15 cellular contexts compared by ENCODE assay signal in the genomic region with DNA sequence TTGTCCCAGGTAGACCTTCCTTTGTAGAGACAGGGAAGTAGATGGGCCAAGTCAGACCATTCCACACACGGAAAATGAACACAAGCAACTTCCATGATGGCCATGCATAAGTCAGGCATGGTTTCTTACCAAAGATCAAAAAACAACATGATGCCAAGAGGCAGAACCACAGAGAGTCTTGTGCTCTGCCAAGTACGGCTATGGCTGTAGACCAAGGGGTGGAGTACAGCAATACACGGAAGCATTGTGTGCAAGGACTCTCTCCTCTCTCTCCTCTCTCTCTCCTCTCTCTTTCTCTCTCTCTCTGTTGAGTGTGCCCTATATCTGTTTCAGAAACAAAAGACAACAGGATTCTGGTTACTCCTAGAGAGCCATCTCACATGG. TPM values are rescaled to one million over a fixed set of nuclear protein-coding genes. Genes with fewer than 3 reads are reported as not detected.
DNase-seq lines count a peak whose midpoint lies in the region; ATAC-seq lines count a peak whose summit lies in the region.
"Had no signal": no experiment of that assay in that cellular context is flagged by ENCODE, and none has a peak within 500 bp of the region (broad histone marks: within the 10 kb centered on the region; RNA-seq: fewer than 3 reads in every experiment).

No MANE protein-coding gene starts in this region.

- peaks cover 0 to 7% (median 0%) of the 10 kb centered on the region in 11 experiments; a peak in 6 of 22 replicates for H3K9me3 ChIP-seq in BLaER1 treated with 17β-estradiol and CSF1 and Interleukin-3, amounts not matched to agents 10 nM and 100 nM (replicated peaks in 1 of 11)
- peaks cover 16% of the 10 kb centered on the region for H3K9me3 ChIP-seq in HAP-1
- H3K9me3 ChIP-seq: Caco-2 had no signal

- DNase-seq in AG20443 (ENCODE audit: low spot score) (peak; percentile 50), fibroblast of peridontal ligament (ENCODE audit: extremely low read depth) (peak; percentile 47), HAP-1 (ENCODE audit: low spot score in 2 of 2) (no peak), COLO829 (ENCODE audit: low spot score) (no peak)
- DNase-seq: Caco-2, DMS53, Karpas-422, NCI-H1930, NCI-H510A treated with DMSO at 0.1 percent for 48 hours, SIG-M5 had no signal

- peak overlapping the region; percentile 71 to 96 (median 93) for H3K27ac Mint-ChIP-seq in IgD-negative memory B cell

- H3K36me3 ChIP-seq in BLaER1 treated with 17β-estradiol and CSF1 and Interleukin-3, amounts not matched to agents 10 nM and 100 nM: no peaks in the 10 kb centered on the region
- no peaks in the 10 kb centered on the region for H3K36me3 ChIP-seq in HAP-1 (replicated peaks)

- H3K27ac ChIP-seq in BLaER1 treated with 17β-estradiol and CSF1 and Interleukin-3, amounts not matched to agents 10 nM and 100 nM: no peak overlapping the region
- H3K27ac ChIP-seq: C4-2B had no signal

- H3K36me3 Mint-ChIP-seq in IgD-negative memory B cell: peaks cover 3% of the 10 kb centered on the region

- H3K4me3 ChIP-seq in BLaER1 treated with 17β-estradiol and CSF1 and Interleukin-3, amounts not matched to agents 10 nM and 100 nM: no peak overlapping the region
- no peak overlapping the region for H3K4me3 ChIP-seq in HAP-1

- no peak overlapping the region for H3K9ac ChIP-seq in BLaER1 treated with 17β-estradiol and CSF1 and Interleukin-3, amounts not matched to agents 10 nM and 100 nM

- peak overlapping the region; percentile 35 to 86 (median 72); a peak in 21 of 22 replicates for H3K4me2 ChIP-seq in BLaER1 treated with 17β-estradiol and CSF1 and Interleukin-3, amounts not matched to agents 10 nM and 100 nM

- H4K20me1 ChIP-seq in BLaER1 treated with 17β-estradiol and CSF1 and Interleukin-3, amounts not matched to agents 10 nM and 100 nM: no peaks in the 10 kb centered on the region

- H3K4me1 ChIP-seq in BLaER1 treated with 17β-estradiol and CSF1 and Interleukin-3, amounts not matched to agents 10 nM and 100 nM: peaks cover 36 to 59% (median 45%) of the 10 kb centered on the region in 10 experiments
- no peaks in the 10 kb centered on the region; the same call in 1 of the 2 replicates for H3K4me1 ChIP-seq in HAP-1
- H3K4me1 ChIP-seq: Caco-2 had no signal

- no peaks in the 10 kb centered on the region for H3K27me3 ChIP-seq in BLaER1 treated with 17β-estradiol and CSF1 and Interleukin-3, amounts not matched to agents 10 nM and 100 nM
- H3K27me3 ChIP-seq in HAP-1 (ENCODE audit: low read depth): peaks cover 4% of the 10 kb centered on the region; the same call in 1 of the 2 replicates

- no peak for ATAC-seq in HG02763 (IDR thresholded peaks at IDR 0.05; ENCODE audit: unreplicated experiment)
- ATAC-seq: HepG2 had no signal

- H3K4me3 Mint-ChIP-seq in IgD-negative memory B cell: peak overlapping the region; percentile 26 to 89 (median 69)

- H3K27me3 Mint-ChIP-seq in IgD-negative memory B cell: no peaks in the 10 kb centered on the region

- H3K9me3 Mint-ChIP-seq in IgD-negative memory B cell: no peaks in the 10 kb centered on the region

- H3K4me1 Mint-ChIP-seq in IgD-negative memory B cell: peaks cover 43 to 60% (median 56%) of the 10 kb centered on the region in 3 donors

- in situ Hi-C loops in HAP-1 (cut with MboI; ENCODE audit: low sequenced_read_pairs): no loop called here

RNA-seq across cellular contexts. Expression of gene DUSP22, which starts 4.8 kb away (rescaled TPM):
- polyA plus RNA-seq in IgD-negative memory B cell: 126 TPM

Comparison
In these comparisons a context has a peak if more than half of its experiments do, and no peak if none do; other contexts are left out.
1. DNase-seq: peak in AG20443 (single experiment) and fibroblast of peridontal ligament (single experiment); none in HAP-1 (0 of 2) and COLO829 (single experiment).